12 cellular contexts compared by ENCODE assay signal in the genomic region with DNA sequence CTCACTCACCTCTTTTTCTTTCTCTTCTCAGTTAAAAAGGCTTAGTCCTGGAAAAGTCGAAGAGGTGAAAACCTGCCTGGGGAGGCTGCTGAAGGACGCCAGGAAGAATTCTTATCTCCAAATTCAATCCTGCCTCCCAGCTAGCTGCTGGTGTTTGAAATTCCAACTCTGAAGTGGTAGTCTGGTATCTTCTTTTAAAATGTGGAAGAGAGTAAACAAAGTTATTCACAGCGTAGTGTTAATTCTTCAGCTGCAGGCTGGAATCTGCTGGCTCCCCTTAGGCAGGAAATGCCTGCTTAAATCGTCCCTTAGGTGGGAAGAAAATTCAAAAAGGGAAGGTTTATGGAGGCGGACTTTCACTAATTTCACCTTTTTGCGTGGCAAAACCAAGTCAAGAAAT.
A peak's percentile ranks its signal among the peaks of the same experiment; 100 is the strongest.
DNase-seq lines count a peak whose midpoint lies in the region; ATAC-seq and TF ChIP-seq lines count a peak whose summit lies in the region.
"Had no signal": no experiment of that assay in that cellular context is flagged by ENCODE, and none has a peak within 500 bp of the region (broad histone marks: within the 10 kb centered on the region; RNA-seq: fewer than 3 reads in every experiment).

No MANE protein-coding gene starts in this region.

- peak overlapping the region in 3 of 5 experiments; percentile 21 to 88 (median 50) for H3K27ac Mint-ChIP-seq in brain

- peaks cover 59% of the 10 kb centered on the region for H3K4me1 ChIP-seq in HUES64 (ENCODE audit: insufficient read depth, low read length)
- peaks cover 15% of the 10 kb centered on the region for H3K4me1 ChIP-seq in lower lobe of right lung
- H3K4me1 ChIP-seq in stomach smooth muscle (ENCODE audit: control insufficient read depth, insufficient read depth, low read length) = peaks cover 13% of the 10 kb centered on the region

- no peak for TF ChIP-seq CTCF in brain (conservative IDR thresholded peaks at IDR 0.05)
- TF ChIP-seq CTCF in lower lobe of right lung (IDR thresholded peaks at IDR 0.05) = no peak

- H3K9me3 ChIP-seq in HUES64 (ENCODE audit: insufficient read depth, low read depth, low read length) (no peaks in the 10 kb centered on the region), lower lobe of right lung (no peaks in the 10 kb centered on the region), stomach smooth muscle (ENCODE audit: control insufficient read depth in 2 of 2, low read length in 2 of 2) (no peaks in the 10 kb centered on the region)

- H3K4me3 Mint-ChIP-seq in brain = peak overlapping the region in 3 of 5 experiments; percentile 69 to 72 (median 72)

- H3K9ac ChIP-seq in HUES64 (ENCODE audit: low read depth, low read length) = peak overlapping the region; percentile 55
- H3K9ac ChIP-seq in stomach smooth muscle (ENCODE audit: low read length in 2 of 2) = peak overlapping the region; percentile 34 to 48

- H3K4me3 ChIP-seq in HUES64 (ENCODE audit: low read length) (peak overlapping the region; percentile 45), lower lobe of right lung (peak overlapping the region; percentile 44), stomach smooth muscle (ENCODE audit: low read length in 2 of 2) (peak overlapping the region; percentile 41 to 72)

- intact Hi-C loops in lower lobe of right lung (cut with DNase I) = no loop called here

- WGBS in HUES64 = under 1% methylated on average over 5 of the region's 6 CpGs

- peaks cover 35% of the 10 kb centered on the region for H3K4me1 Mint-ChIP-seq in brain

- H3K36me3 ChIP-seq in HUES64 (ENCODE audit: insufficient read depth, low read length) = no peaks in the 10 kb centered on the region
- H3K36me3 ChIP-seq in lower lobe of right lung = no peaks in the 10 kb centered on the region
- H3K36me3 ChIP-seq in stomach smooth muscle (ENCODE audit: control insufficient read depth in 2 of 2, insufficient read depth in 2 of 2, low read length in 2 of 2) = no peaks in the 10 kb centered on the region

- H3K27me3 Mint-ChIP-seq in brain = no peaks in the 10 kb centered on the region

- no peaks in the 10 kb centered on the region for H3K9me3 Mint-ChIP-seq in brain
- H3K9me3 Mint-ChIP-seq: central memory CD8-positive, alpha-beta T cell had no signal

- H3K36me3 Mint-ChIP-seq in brain = no peaks in the 10 kb centered on the region

- DNase-seq in lower lobe of right lung = no peak
- no peak for DNase-seq in T1000 (lab: John Stamatoyannopoulos, UW)
- DNase-seq in NCI-H1105 treated with DMSO at 0.1 percent for 48 hours (lab: John Stamatoyannopoulos, UW) = no peak
- DNase-seq: NCI-H1694; stimulated activated CD4-positive, alpha-beta T cell treated with anti-CD3 and anti-CD28 coated beads, Interleukin-15, amount 100 ng/mL, for 24 hours; stimulated activated naive CD4-positive, alpha-beta T cell had no signal

- H3K27me3 ChIP-seq in HUES64 (ENCODE audit: insufficient read depth, low read length) (no peaks in the 10 kb centered on the region), lower lobe of right lung (ENCODE audit: low read depth) (no peaks in the 10 kb centered on the region), stomach smooth muscle (ENCODE audit: control insufficient read depth in 1 of 2, insufficient read depth in 2 of 2, low read length in 2 of 2) (no peaks in the 10 kb centered on the region)

- H3K27ac ChIP-seq in HUES64 (ENCODE audit: low read depth, low read length) (peak overlapping the region; percentile 92), lower lobe of right lung (no peak overlapping the region), stomach smooth muscle (ENCODE audit: low read length) (no peak overlapping the region)

- ATAC-seq in lower lobe of right lung (peak in 1 of 2 donors; percentile 12), HG03571 (IDR thresholded peaks at IDR 0.05; ENCODE audit: unreplicated experiment) (no peak)
- ATAC-seq: activated CD4-positive, CD25-positive, alpha-beta regulatory T cell treated with anti-CD3 and anti-CD28 coated beads, Interleukin-2, amount 50 U/mL, for 24 hours had no signal
